Comparison of ENCODE assay signal across 23 cellular contexts in genomic region chr1:209527372-209527771, GRCh38. TPM values are rescaled to one million over a fixed set of nuclear protein-coding genes. Genes with fewer than 3 reads are reported as not detected.
A peak's percentile ranks its signal among the peaks of the same experiment; 100 is the strongest.
DNase-seq lines count a peak whose midpoint lies in the region; ATAC-seq, FAIRE-seq and TF ChIP-seq lines count a peak whose summit lies in the region.
"Had no signal": no experiment of that assay in that cellular context is flagged by ENCODE, and none has a peak within 500 bp of the region (broad histone marks: within the 10 kb centered on the region; RNA-seq: fewer than 3 reads in every experiment).

No MANE protein-coding gene starts in this region.

- peaks cover 2% of the 10 kb centered on the region for H3K9me3 Mint-ChIP-seq in astrocyte (ENCODE audit: unreplicated experiment)
- no peaks in the 10 kb centered on the region for H3K9me3 Mint-ChIP-seq in activated naive CD4-positive, alpha-beta T cell treated with anti-CD3 and anti-CD28 coated beads, Interleukin-2, amount 50 U/mL, for 72 hours
- H3K9me3 Mint-ChIP-seq: CD8-positive, alpha-beta T cell; H9; IgD-negative memory B cell had no signal

- no peak overlapping the region for H3K4me3 ChIP-seq in astrocyte (ENCODE audit: insufficient read depth, low read depth, low read length)
- H3K4me3 ChIP-seq: gastroesophageal sphincter, mucosa of descending colon, skin epidermis, transverse colon had no signal

- DNase-seq in DMS53 (lab: John Stamatoyannopoulos, UW): peak; percentile 73
- no peak for DNase-seq in DMS53 treated with DMSO at 0.1 percent for 48 hours (lab: John Stamatoyannopoulos, UW; ENCODE audit: unreplicated experiment)
- peak; percentile 39 for DNase-seq in astrocyte (ENCODE audit: low read depth)
- DNase-seq in urothelium cell line (ENCODE audit: low spot score): peak; percentile 49
- DNase-seq in LoVo (ENCODE audit: low spot score): no peak
- no peak for DNase-seq in activated naive CD4-positive, alpha-beta T cell treated with anti-CD3 and anti-CD28 coated beads, Interleukin-2, amount 50 U/mL, for 72 hours (ENCODE audit: low spot score in 2 of 2)
- DNase-seq: 8988T; activated CD4-positive, alpha-beta T cell treated with anti-CD3 and anti-CD28 coated beads for 48 hours; CD8-positive, alpha-beta T cell; central memory CD4-positive, alpha-beta T cell; H9; NCI-H1092; T-helper 9 cell; transverse colon had no signal

- no peak overlapping the region for H3K9ac ChIP-seq in astrocyte (ENCODE audit: low read length)

- H4K20me1 ChIP-seq in astrocyte (ENCODE audit: insufficient read depth, low read length): no peaks in the 10 kb centered on the region

- H3K4me1 Mint-ChIP-seq in astrocyte (ENCODE audit: low read depth, unreplicated experiment): peaks cover 18% of the 10 kb centered on the region
- H3K4me1 Mint-ChIP-seq: IgD-negative memory B cell had no signal

- no peaks in the 10 kb centered on the region for H3K36me3 Mint-ChIP-seq in astrocyte (ENCODE audit: low read depth, unreplicated experiment)
- no peaks in the 10 kb centered on the region for H3K36me3 Mint-ChIP-seq in activated naive CD4-positive, alpha-beta T cell treated with anti-CD3 and anti-CD28 coated beads, Interleukin-2, amount 50 U/mL, for 72 hours
- H3K36me3 Mint-ChIP-seq: activated naive CD8-positive, alpha-beta T cell; CD8-positive, alpha-beta T cell; IgD-negative memory B cell had no signal

- no peaks in the 10 kb centered on the region for H3K79me2 ChIP-seq in astrocyte (ENCODE audit: insufficient read depth, low read length)

- no peaks in the 10 kb centered on the region for H3K9me3 ChIP-seq in astrocyte (ENCODE audit: insufficient read depth, low read depth, low read length)
- H3K9me3 ChIP-seq: gastroesophageal sphincter, mucosa of descending colon, transverse colon had no signal

- H3K27me3 ChIP-seq in astrocyte (ENCODE audit: insufficient read depth, low read length): peaks cover 8% of the 10 kb centered on the region

- no peak overlapping the region for H2AFZ ChIP-seq in astrocyte (ENCODE audit: low read depth, low read length)

- peaks cover 6% of the 10 kb centered on the region for H3K27me3 Mint-ChIP-seq in astrocyte (ENCODE audit: low read depth, unreplicated experiment)

- H3K4me2 ChIP-seq in astrocyte (ENCODE audit: low read length): peak overlapping the region; percentile 32

- FAIRE-seq in astrocyte (lab: Jason Lieb, UNC) (peak; percentile 93), islet of Langerhans (lab: Jason Lieb, UNC) (peak; percentile 88), urothelium cell line (lab: Jason Lieb, UNC) (peak; percentile 13)
- FAIRE-seq: GM12892 had no signal

- peak overlapping the region; percentile 89 for H3K27ac Mint-ChIP-seq in astrocyte (ENCODE audit: unreplicated experiment)
- H3K27ac Mint-ChIP-seq in activated naive CD4-positive, alpha-beta T cell treated with anti-CD3 and anti-CD28 coated beads, Interleukin-2, amount 50 U/mL, for 72 hours: no peak overlapping the region
- H3K27ac Mint-ChIP-seq: activated naive CD8-positive, alpha-beta T cell; CD8-positive, alpha-beta T cell; H9; IgD-negative memory B cell had no signal

- no peaks in the 10 kb centered on the region for H3K36me3 ChIP-seq in astrocyte (ENCODE audit: insufficient read depth, low read length)
- H3K36me3 ChIP-seq: gastroesophageal sphincter, transverse colon had no signal

- no peak overlapping the region for H3K4me3 Mint-ChIP-seq in astrocyte (ENCODE audit: unreplicated experiment)
- H3K4me3 Mint-ChIP-seq: activated naive CD8-positive, alpha-beta T cell; CD8-positive, alpha-beta T cell; H9; IgD-negative memory B cell had no signal

- H3K27ac ChIP-seq in astrocyte (ENCODE audit: low read depth, low read length): peak overlapping the region; percentile 22
- H3K27ac ChIP-seq: gastroesophageal sphincter, skin epidermis, transverse colon had no signal

- no peak for ATAC-seq in HG02759 (IDR thresholded peaks at IDR 0.05; ENCODE audit: unreplicated experiment)
- no peak for ATAC-seq in activated naive CD4-positive, alpha-beta T cell treated with anti-CD3 and anti-CD28 coated beads, Interleukin-2, amount 50 U/mL, for 72 hours
- ATAC-seq: CD8-positive, alpha-beta T cell; gastroesophageal sphincter had no signal

- TF ChIP-seq CTCF in astrocyte (IDR thresholded peaks at IDR 0.05; ENCODE audit: insufficient read depth, low read depth, low read length): no peak

- H3K4me1 ChIP-seq in astrocyte (ENCODE audit: insufficient read depth, low read length): no peaks in the 10 kb centered on the region
- H3K4me1 ChIP-seq: gastroesophageal sphincter, transverse colon had no signal

RNA-seq across cellular contexts. Expression of gene CAMK1G, which starts 56.1 kb away (rescaled TPM):
- total RNA-seq in astrocyte: 0.41 and 0.45 TPM in 2 replicates
- not detected for total RNA-seq in activated naive CD4-positive, alpha-beta T cell treated with anti-CD3 and anti-CD28 coated beads, Interleukin-2, amount 50 U/mL, for 72 hours
- total RNA-seq: CD8-positive, alpha-beta T cell; omental fat pad; transverse colon had no signal

Comparison
In these comparisons a context has a peak if more than half of its experiments do, and no peak if none do; other contexts are left out.
1. DNase-seq: peak in DMS53 (single experiment), astrocyte (single experiment) and urothelium cell line (single experiment); none in DMS53 treated with DMSO at 0.1 percent for 48 hours (single experiment), LoVo (single experiment) and activated naive CD4-positive, alpha-beta T cell treated with anti-CD3 and anti-CD28 coated beads, Interleukin-2, amount 50 U/mL, for 72 hours (0 of 2).